In the genomic region with DNA sequence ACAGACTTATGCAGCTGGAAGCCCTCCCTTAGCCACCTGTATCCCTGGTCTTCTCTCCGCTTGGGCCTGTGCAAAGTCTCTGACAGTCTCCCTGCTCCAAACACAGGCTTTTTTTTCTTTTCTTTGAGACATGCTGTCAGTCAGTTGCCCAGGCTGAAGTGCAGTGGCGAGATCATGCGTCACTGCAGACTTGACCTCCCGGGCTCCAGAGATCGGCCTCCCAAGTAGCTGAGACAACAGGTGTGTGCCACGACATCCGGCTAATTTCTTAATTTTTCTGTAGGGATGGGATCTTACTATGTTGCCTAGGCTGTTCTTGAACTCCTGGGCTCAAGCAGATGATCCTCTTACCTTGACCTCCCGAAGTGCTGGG, we compare ENCODE assay signal across 13 cellular contexts. TPM values are rescaled to one million over a fixed set of nuclear protein-coding genes. Genes with fewer than 3 reads are reported as not detected.
DNase-seq lines count a peak whose midpoint lies in the region; ATAC-seq and TF ChIP-seq lines count a peak whose summit lies in the region.
"Had no signal": no experiment of that assay in that cellular context is flagged by ENCODE, and none has a peak within 500 bp of the region (broad histone marks: within the 10 kb centered on the region; RNA-seq: fewer than 3 reads in every experiment).

No MANE protein-coding gene starts in this region.

- WGBS in sigmoid colon, 2 donors = 97% methylated on average over 8 of the region's 8 CpGs

- no peak for ATAC-seq in activated CD4-positive, CD25-positive, alpha-beta regulatory T cell treated with anti-CD3 and anti-CD28 coated beads, Interleukin-2, amount 50 U/mL, for 24 hours

- TF ChIP-seq CTCF in sigmoid colon (IDR thresholded peaks at IDR 0.05) (no peak), vagina (IDR thresholded peaks at IDR 0.05) (no peak)

- peak overlapping the region; percentile 98 for H3K27ac Mint-ChIP-seq in dendritic cell treated with granulocyte-macrophage colony-stimulating factor and Interleukin-4, amounts not matched to agents 40 ng/mL and 50 ng/mL, for 4 days

- H3K4me1 ChIP-seq in NT2/D1 (ENCODE audit: insufficient read depth, insufficient read length) (peaks cover 5% of the 10 kb centered on the region), sigmoid colon (peaks cover 0 to 32% (median 28%) of the 10 kb centered on the region in 4 donors), vagina (peaks cover 30% of the 10 kb centered on the region)

- TF ChIP-seq EP300 in sigmoid colon (IDR thresholded peaks at IDR 0.05) = no peak

- no peaks in the 10 kb centered on the region for H3K27me3 Mint-ChIP-seq in dendritic cell treated with granulocyte-macrophage colony-stimulating factor and Interleukin-4, amounts not matched to agents 40 ng/mL and 50 ng/mL, for 4 days

- H3K4me3 Mint-ChIP-seq in dendritic cell treated with granulocyte-macrophage colony-stimulating factor and Interleukin-4, amounts not matched to agents 40 ng/mL and 50 ng/mL, for 4 days = peak overlapping the region; percentile 85

- H3K9me3 ChIP-seq in NT2/D1 (ENCODE audit: insufficient read depth, low read length) = no peaks in the 10 kb centered on the region
- no peaks in the 10 kb centered on the region for H3K9me3 ChIP-seq in sigmoid colon
- no peaks in the 10 kb centered on the region for H3K9me3 ChIP-seq in vagina
- H3K9me3 ChIP-seq: upper lobe of left lung had no signal

- H3K4me3 ChIP-seq in NT2/D1 (ENCODE audit: insufficient read length, low read depth) = no peak overlapping the region
- H3K4me3 ChIP-seq in sigmoid colon = no peak overlapping the region
- no peak overlapping the region for H3K4me3 ChIP-seq in vagina

- peaks cover 68% of the 10 kb centered on the region for H3K36me3 Mint-ChIP-seq in dendritic cell treated with granulocyte-macrophage colony-stimulating factor and Interleukin-4, amounts not matched to agents 40 ng/mL and 50 ng/mL, for 4 days (ENCODE audit: low read depth)

- DNase-seq in activated CD4-positive, CD25-positive, alpha-beta regulatory T cell treated with anti-CD3 and anti-CD28 coated beads, Interleukin-2, amount 50 U/mL, for 72 hours = peak; percentile 21
- DNase-seq in NT2/D1 (ENCODE audit: low read depth, low spot score) (no peak), sigmoid colon (peak; percentile 54), vagina (ENCODE audit: extremely low spot score in 2 of 2) (no peak), DMS153 (lab: John Stamatoyannopoulos, UW) (no peak), NCI-H524 (lab: John Stamatoyannopoulos, UW) (no peak)
- DNase-seq: GF-D8, islet precursor cell, SIG-M5 had no signal

- H3K9ac ChIP-seq in NT2/D1 (ENCODE audit: insufficient read length, low read depth) = peak overlapping the region; percentile 44

- H3K27ac ChIP-seq in sigmoid colon = no peak overlapping the region
- no peak overlapping the region for H3K27ac ChIP-seq in vagina

- H3K4me1 Mint-ChIP-seq in dendritic cell treated with granulocyte-macrophage colony-stimulating factor and Interleukin-4, amounts not matched to agents 40 ng/mL and 50 ng/mL, for 4 days (ENCODE audit: low read depth) = peaks cover 40% of the 10 kb centered on the region

- no peaks in the 10 kb centered on the region for H3K9me3 Mint-ChIP-seq in dendritic cell treated with granulocyte-macrophage colony-stimulating factor and Interleukin-4, amounts not matched to agents 40 ng/mL and 50 ng/mL, for 4 days

- H3K36me3 ChIP-seq in NT2/D1 (ENCODE audit: insufficient read depth, insufficient read length, low read length) = peaks cover 41% of the 10 kb centered on the region
- peaks cover 0 to 40% (median 9%) of the 10 kb centered on the region in 4 donors for H3K36me3 ChIP-seq in sigmoid colon
- H3K36me3 ChIP-seq in vagina = peaks cover 0 to 10% of the 10 kb centered on the region in 2 donors
- H3K36me3 ChIP-seq: cardiac muscle cell had no signal

- H3K27me3 ChIP-seq in NT2/D1 (ENCODE audit: insufficient read depth, insufficient read length) (peaks cover 2% of the 10 kb centered on the region), sigmoid colon (no peaks in the 10 kb centered on the region), vagina (no peaks in the 10 kb centered on the region)
- H3K27me3 ChIP-seq: cardiac muscle cell, upper lobe of left lung had no signal

- intact Hi-C loops in dendritic cell treated with granulocyte-macrophage colony-stimulating factor and Interleukin-4, amounts not matched to agents 40 ng/mL and 50 ng/mL, for 4 days (cut with micrococcal nuclease) = no loop called here
- intact Hi-C loops in sigmoid colon (cut with DNase I) (no loop called here), vagina (cut with DNase I) (no loop called here)

- TF ChIP-seq POLR2A in sigmoid colon (IDR thresholded peaks at IDR 0.05) (no peak), vagina (IDR thresholded peaks at IDR 0.05) (no peak)

RNA-seq across cellular contexts. Expression of a gene that starts 1.6 kb away (rescaled TPM):
- 10 to 100 TPM; 13.6 to 31.5 (median 20.1) TPM for total RNA-seq in sigmoid colon
- 10 to 100 TPM in 1 of 3 donors, 1 to 10 TPM in 2; 5.8 to 28.7 (median 9.0) TPM for polyA plus RNA-seq in sigmoid colon
- total RNA-seq in vagina = 32.2 TPM

RNA-seq across cellular contexts. Expression of a gene that starts 13.2 kb away (rescaled TPM):
- total RNA-seq in sigmoid colon (10 to 100 TPM; 22.4 to 37.5 (median 30.3) TPM), vagina (33.6 TPM)
- polyA plus RNA-seq in sigmoid colon = 10 to 100 TPM; 48.0 to 58.5 (median 57.8) TPM

RNA-seq across cellular contexts. Expression of a gene that starts 16.7 kb away (rescaled TPM):
- total RNA-seq in sigmoid colon (100 to 1,000 TPM; 101 to 144 (median 136) TPM), vagina (76.4 TPM)
- polyA plus RNA-seq in sigmoid colon = 100 to 1,000 TPM; 196 to 372 (median 300) TPM

RNA-seq across cellular contexts. Expression of a gene that starts 27.7 kb away (rescaled TPM):
- total RNA-seq in sigmoid colon (100 to 1,000 TPM; 157 to 236 (median 207) TPM), vagina (274 TPM)
- polyA plus RNA-seq in sigmoid colon = 100 to 1,000 TPM in 2 of 3 donors, 10 to 100 TPM in 1; 84.8 to 223 (median 150) TPM

RNA-seq across cellular contexts. Expression of a gene that starts 52.0 kb away (rescaled TPM):
- total RNA-seq in sigmoid colon (10 to 100 TPM in 1 of 4 donors, 1 to 10 TPM in 3; 7.6 to 13.8 (median 8.4) TPM), vagina (14.0 TPM)
- 10 to 100 TPM in 1 of 3 donors, 1 to 10 TPM in 2; 4.9 to 10.2 (median 6.0) TPM for polyA plus RNA-seq in sigmoid colon

Comparison
In these comparisons a context has a peak if more than half of its experiments do, and no peak if none do; other contexts are left out.
1. DNase-seq: peak in activated CD4-positive, CD25-positive, alpha-beta regulatory T cell treated with anti-CD3 and anti-CD28 coated beads, Interleukin-2, amount 50 U/mL, for 72 hours (single experiment) and sigmoid colon (single experiment); none in NT2/D1 (single experiment), vagina (0 of 2), DMS153 (single experiment) and NCI-H524 (0 of 2).